1 cellular context compared by ENCODE assay signal in genomic region chr19:58518261-58519086, GRCh38.
A peak's percentile ranks its signal among the peaks of the same experiment; 100 is the strongest.
TF ChIP-seq lines count a peak whose summit lies in the region.

No MANE protein-coding gene starts in this region.

TF ChIP-seq in GM12878, 131 proteins besides CTCF, POLR2A, EP300 and RAD21:
- TF ChIP-seq RB1 (IDR thresholded peaks at IDR 0.05; ENCODE audit: borderline replicate concordance) (no peak), TCF12 (IDR thresholded peaks at IDR 0.05; ENCODE audit: low read depth, low read length) (no peak), NFXL1 (IDR thresholded peaks at IDR 0.05; ENCODE audit: borderline replicate concordance) (no peak), CBX3 (IDR thresholded peaks at IDR 0.05; ENCODE audit: borderline replicate concordance, low read depth) (no peak), SREBF2 (IDR thresholded peaks at IDR 0.05; ENCODE audit: low read length) (no peak), RFX5 (IDR thresholded peaks at IDR 0.05; ENCODE audit: low read depth, low read length) (no peak), PAX5 (IDR thresholded peaks at IDR 0.05; ENCODE audit: borderline replicate concordance, low read depth, low read length) (no peak), POLR2AphosphoS2 (IDR thresholded peaks at IDR 0.05; ENCODE audit: low read depth, low read length) (peak; percentile 44; the same call in 1 of the 2 replicates), BRCA1 (IDR thresholded peaks at IDR 0.05; ENCODE audit: low read depth, low read length) (no peak), SMARCA5 (IDR thresholded peaks at IDR 0.05) (no peak), HDAC2 (IDR thresholded peaks at IDR 0.05) (no peak), SIX5 (IDR thresholded peaks at IDR 0.05; ENCODE audit: low read depth, low read length, severe bottlenecking) (no peak), CEBPB (IDR thresholded peaks at IDR 0.05; ENCODE audit: borderline replicate concordance in 1 of 2, low read depth in 2 of 2, low read length in 2 of 2) (no peak), RBBP5 (conservative IDR thresholded peaks at IDR 0.05) (no peak), ZNF217 (IDR thresholded peaks at IDR 0.05) (no peak), SPI1 (IDR thresholded peaks at IDR 0.05; ENCODE audit: borderline replicate concordance, insufficient read depth, low read depth, low read length) (peak; percentile 51; the same call in 1 of the 2 replicates)
